1 cellular context compared by ENCODE assay signal in genomic region chr19:55615553-55616394, GRCh38.
TF ChIP-seq lines count a peak whose summit lies in the region.

No MANE protein-coding gene starts in this region.

TF ChIP-seq in IMR-90, 13 proteins besides CTCF, POLR2A, EP300 and RAD21:
- TF ChIP-seq, protein P1, sequence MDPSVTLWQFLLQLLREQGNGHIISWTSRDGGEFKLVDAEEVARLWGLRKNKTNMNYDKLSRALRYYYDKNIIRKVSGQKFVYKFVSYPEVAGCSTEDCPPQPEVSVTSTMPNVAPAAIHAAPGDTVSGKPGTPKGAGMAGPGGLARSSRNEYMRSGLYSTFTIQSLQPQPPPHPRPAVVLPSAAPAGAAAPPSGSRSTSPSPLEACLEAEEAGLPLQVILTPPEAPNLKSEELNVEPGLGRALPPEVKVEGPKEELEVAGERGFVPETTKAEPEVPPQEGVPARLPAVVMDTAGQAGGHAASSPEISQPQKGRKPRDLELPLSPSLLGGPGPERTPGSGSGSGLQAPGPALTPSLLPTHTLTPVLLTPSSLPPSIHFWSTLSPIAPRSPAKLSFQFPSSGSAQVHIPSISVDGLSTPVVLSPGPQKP (IDR thresholded peaks at IDR 0.05; ENCODE audit: borderline replicate concordance, low read depth, low read length) = no peak
- TF ChIP-seq CEBPB (IDR thresholded peaks at IDR 0.05; ENCODE audit: low read depth, low read length) (no peak), SMC3 (IDR thresholded peaks at IDR 0.05; ENCODE audit: low read depth, low read length) (no peak), RFX5 (IDR thresholded peaks at IDR 0.05; ENCODE audit: low read depth, low read length) (no peak), BHLHE40 (IDR thresholded peaks at IDR 0.05; ENCODE audit: low read depth, low read length) (no peak), RCOR1 (IDR thresholded peaks at IDR 0.05; ENCODE audit: insufficient replicate concordance, low read length) (no peak)
- TF ChIP-seq, protein P2, sequence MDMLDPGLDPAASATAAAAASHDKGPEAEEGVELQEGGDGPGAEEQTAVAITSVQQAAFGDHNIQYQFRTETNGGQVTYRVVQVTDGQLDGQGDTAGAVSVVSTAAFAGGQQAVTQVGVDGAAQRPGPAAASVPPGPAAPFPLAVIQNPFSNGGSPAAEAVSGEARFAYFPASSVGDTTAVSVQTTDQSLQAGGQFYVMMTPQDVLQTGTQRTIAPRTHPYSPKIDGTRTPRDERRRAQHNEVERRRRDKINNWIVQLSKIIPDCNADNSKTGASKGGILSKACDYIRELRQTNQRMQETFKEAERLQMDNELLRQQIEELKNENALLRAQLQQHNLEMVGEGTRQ (IDR thresholded peaks at IDR 0.05; ENCODE audit: low read depth, low read length) = no peak
TF ChIP-seq in IMR-90: peak in this region for 0.
